In genomic region chr1:161258439-161259386, GRCh38 we compare ENCODE assay signal across 8 cellular contexts. TPM values are rescaled to one million over a fixed set of nuclear protein-coding genes. Genes with fewer than 3 reads are reported as not detected.
DNase-seq lines count a peak whose midpoint lies in the region; ATAC-seq and TF ChIP-seq lines count a peak whose summit lies in the region.

TSS of gene PCP4L1 (plus strand) at chr1:161258745. CDS start at chr1:161258975, 230 bp downstream.

- CTCF ChIA-PET in activated CD4-positive, alpha-beta T cell treated with anti-CD3 and anti-CD28 coated beads for 36 hours (lab: Charles Lee): interaction anchor here (0.6 to 1.3 kb wide), 6 partner anchors 9 to 42 kb away, joined by 3 to 9 read pairs (median 4); no protein-coding TSS in a partner anchor

- H3K36me3 Mint-ChIP-seq in activated CD4-positive, alpha-beta T cell treated with anti-CD3 and anti-CD28 coated beads for 36 hours (ENCODE audit: low read depth): peaks cover 14% of the 10 kb centered on the region

- ATAC-seq in activated CD4-positive, alpha-beta T cell treated with anti-CD3 and anti-CD28 coated beads for 36 hours: peak; percentile 96
- ATAC-seq in lower lobe of right lung: peak; percentile 92 to 96
- ATAC-seq in GM21381 (IDR thresholded peaks at IDR 0.05; ENCODE audit: unreplicated experiment): no peak
- no peak for ATAC-seq in GM21515 (IDR thresholded peaks at IDR 0.05; ENCODE audit: unreplicated experiment)

- POLR2A ChIA-PET in activated CD4-positive, alpha-beta T cell treated with anti-CD3 and anti-CD28 coated beads for 36 hours (lab: Charles Lee): no interaction called here

- peaks cover 8% of the 10 kb centered on the region for H3K4me1 Mint-ChIP-seq in activated CD4-positive, alpha-beta T cell treated with anti-CD3 and anti-CD28 coated beads for 36 hours

- H3K4me3 ChIP-seq in lower lobe of right lung: peak within 1 kb of the TSS; percentile 61

- TF ChIP-seq CTCF in GM10266 (IDR thresholded peaks at IDR 0.05; ENCODE audit: control insufficient read depth, insufficient read depth, low read depth, missing control alignments): no peak
- TF ChIP-seq CTCF in lower lobe of right lung (IDR thresholded peaks at IDR 0.05): no peak

- H3K27me3 ChIP-seq in lower lobe of right lung (ENCODE audit: low read depth): peaks cover 38% of the 10 kb centered on the region

- H3K27ac Mint-ChIP-seq in activated CD4-positive, alpha-beta T cell treated with anti-CD3 and anti-CD28 coated beads for 36 hours: no peak within 1 kb of the TSS

- no peaks in the 10 kb centered on the region for H3K36me3 ChIP-seq in lower lobe of right lung

- peaks cover 6% of the 10 kb centered on the region for H3K9me3 ChIP-seq in lower lobe of right lung

- DNase-seq in GM10266 (ENCODE audit: extremely low spot score) (peak; percentile 62), LHCN-M2 (ENCODE audit: low read depth) (peak; percentile 45), lower lobe of right lung (peak; percentile 68)
- peak; percentile 70 for DNase-seq in activated CD4-positive, alpha-beta T cell treated with anti-CD3 and anti-CD28 coated beads for 36 hours
- peak; percentile 4 for DNase-seq in effector CD8-positive, alpha-beta T cell (lab: John Stamatoyannopoulos, UW)
- peak; percentile 20 to 39 for DNase-seq in stimulated activated CD4-positive, alpha-beta T cell treated with anti-CD3 and anti-CD28 coated beads, Interleukin-4, amount 100 ng/mL, for 4 hours

- intact Hi-C loops in activated CD4-positive, alpha-beta T cell treated with anti-CD3 and anti-CD28 coated beads for 36 hours (cut with DNase I, micrococcal nuclease): no loop called here
- intact Hi-C loops in lower lobe of right lung (cut with DNase I): no loop called here

- no peak within 1 kb of the TSS for H3K27ac ChIP-seq in lower lobe of right lung

- peaks cover 7% of the 10 kb centered on the region for H3K4me1 ChIP-seq in lower lobe of right lung

- H3K27me3 Mint-ChIP-seq in activated CD4-positive, alpha-beta T cell treated with anti-CD3 and anti-CD28 coated beads for 36 hours: peaks cover 56% of the 10 kb centered on the region

- peaks cover 19% of the 10 kb centered on the region for H3K9me3 Mint-ChIP-seq in activated CD4-positive, alpha-beta T cell treated with anti-CD3 and anti-CD28 coated beads for 36 hours (ENCODE audit: low read depth)

- H3K4me3 Mint-ChIP-seq in activated CD4-positive, alpha-beta T cell treated with anti-CD3 and anti-CD28 coated beads for 36 hours: peak within 1 kb of the TSS; percentile 56

RNA-seq across cellular contexts. Expression of gene PCP4L1, which starts in this region (rescaled TPM):
- total RNA-seq in LHCN-M2 (2014; rRNA removed) (0.17 TPM in 1 of 2 replicates, not detected in the other), lower lobe of right lung (8.9 TPM)
- polyA plus RNA-seq in LHCN-M2 (2012): not detected
- under 1 TPM; 0.21 to 0.27 TPM for total RNA-seq in activated CD4-positive, alpha-beta T cell treated with anti-CD3 and anti-CD28 coated beads for 36 hours

Comparison
In these comparisons a context has a peak if more than half of its experiments do, and no peak if none do; other contexts are left out.
1. Peak in DNase-seq in LHCN-M2; RNA of the gene not detected or under 1 TPM.
2. Peak in DNase-seq and ATAC-seq in activated CD4-positive, alpha-beta T cell treated with anti-CD3 and anti-CD28 coated beads for 36 hours; RNA of the gene not detected or under 1 TPM.
3. DNase-seq: peak in every context shown above with its lines; median percentile 70 in activated CD4-positive, alpha-beta T cell treated with anti-CD3 and anti-CD28 coated beads for 36 hours; 68 in lower lobe of right lung; 62 in GM10266; 45 in LHCN-M2; 30 in stimulated activated CD4-positive, alpha-beta T cell treated with anti-CD3 and anti-CD28 coated beads, Interleukin-4, amount 100 ng/mL, for 4 hours; 4 in effector CD8-positive, alpha-beta T cell.
4. ATAC-seq: peak in lower lobe of right lung (2 of 2); none in GM21381 (single experiment) and GM21515 (single experiment).